30 cellular contexts compared by ENCODE assay signal in genomic region chr1:246811985-246812384, GRCh38.
"Had no signal": no experiment of that assay in that cellular context is flagged by ENCODE, and none has a peak within 500 bp of the region (broad histone marks: within the 10 kb centered on the region; RNA-seq: fewer than 3 reads in every experiment).

No MANE protein-coding gene starts in this region.

- H3K27ac ChIP-seq: esophagus muscularis mucosa, foreskin keratinocyte, gastroesophageal sphincter, VCaP had no signal

- H3K4me1 ChIP-seq: esophagus muscularis mucosa, foreskin keratinocyte, gastroesophageal sphincter had no signal

- H3K9me3 Mint-ChIP-seq: activated B cell treated with CpG ODN at 0.5 μM for 24 hours; activated CD8-positive, alpha-beta T cell treated with anti-CD3 and anti-CD28 coated beads for 36 hours; activated T-cell treated with anti-CD3 and anti-CD28 coated beads, Interleukin-2, amount 50 U/mL, for 4 hours; activated T-helper 17 cell treated with anti-CD3 and anti-CD28 coated beads, Interleukin-2, amount 50 U/mL, for 72 hours had no signal

- ATAC-seq: activated CD4-positive, CD25-positive, alpha-beta regulatory T cell treated with anti-CD3 and anti-CD28 coated beads, Interleukin-2, amount 50 U/mL, for 24 hours; activated CD8-positive, alpha-beta T cell treated with anti-CD3 and anti-CD28 coated beads for 36 hours; activated T-cell treated with anti-CD3 and anti-CD28 coated beads, Interleukin-2, amount 50 U/mL, for 4 hours; activated T-helper 17 cell treated with anti-CD3 and anti-CD28 coated beads, Interleukin-2, amount 50 U/mL, for 72 hours; effector memory CD8-positive, alpha-beta T cell; foreskin keratinocyte; gastroesophageal sphincter had no signal

- H3K4me1 Mint-ChIP-seq: activated B cell treated with CpG ODN at 0.5 μM for 24 hours had no signal

- H3K27ac Mint-ChIP-seq: activated B cell treated with CpG ODN at 0.5 μM for 24 hours; activated CD8-positive, alpha-beta T cell treated with anti-CD3 and anti-CD28 coated beads for 36 hours; activated naive CD8-positive, alpha-beta T cell; activated T-helper 17 cell treated with anti-CD3 and anti-CD28 coated beads, Interleukin-2, amount 50 U/mL, for 72 hours; effector memory CD8-positive, alpha-beta T cell had no signal

- H3K4me3 Mint-ChIP-seq: activated B cell treated with CpG ODN at 0.5 μM for 24 hours; activated CD8-positive, alpha-beta T cell treated with anti-CD3 and anti-CD28 coated beads for 36 hours; activated naive CD8-positive, alpha-beta T cell; activated T-cell treated with anti-CD3 and anti-CD28 coated beads, Interleukin-2, amount 50 U/mL, for 4 hours; activated T-helper 17 cell treated with anti-CD3 and anti-CD28 coated beads, Interleukin-2, amount 50 U/mL, for 72 hours; effector memory CD8-positive, alpha-beta T cell had no signal

- H3K36me3 ChIP-seq: esophagus muscularis mucosa, gastroesophageal sphincter had no signal

- FAIRE-seq: astrocyte, colon, TTC549 had no signal

- H3K27me3 ChIP-seq: gastroesophageal sphincter had no signal

- H3K4me3 ChIP-seq: esophagus muscularis mucosa, gastroesophageal sphincter had no signal

- DNase-seq: activated B cell treated with CpG ODN at 0.5 μM for 24 hours; activated CD4-positive, alpha-beta T cell treated with anti-CD3 and anti-CD28 coated beads for 48 hours; activated CD4-positive, alpha-beta T cell treated with anti-CD3 and anti-CD28 coated beads, Interleukin-2, amount 50 U/mL, for 1 hour; activated CD4-positive, alpha-beta T cell treated with anti-CD3 and anti-CD28 coated beads, Interleukin-2, amount 50 U/mL, for 48 hours; activated CD8-positive, alpha-beta memory T cell treated with anti-CD3 and anti-CD28 coated beads for 24 hours; activated CD8-positive, alpha-beta T cell treated with anti-CD3 and anti-CD28 coated beads for 36 hours; activated effector memory CD4-positive, alpha-beta T cell treated with Interleukin-2 at 50 U/mL for 16 hours; activated gamma-delta T cell treated with Interleukin-2 at 50 U/mL for 16 hours; activated naive CD4-positive, alpha-beta T cell treated with anti-CD3 and anti-CD28 coated beads, Interleukin-2, amount 50 U/mL, for 16 hours; activated naive CD4-positive, alpha-beta T cell treated with Interleukin-2 at 50 U/mL for 16 hours; activated T-cell treated with anti-CD3 and anti-CD28 coated beads, Interleukin-2, amount 50 U/mL, for 4 hours; amniotic stem cell; anterior cingulate cortex; caudate nucleus; cortex of kidney; dermis blood vessel endothelial cell; effector CD4-positive, alpha-beta T cell; effector memory CD8-positive, alpha-beta T cell; erythroblast; foreskin keratinocyte; T-helper 2 cell had no signal

- H3K9me3 ChIP-seq: esophagus muscularis mucosa, gastroesophageal sphincter had no signal

- H3K36me3 Mint-ChIP-seq: activated naive CD8-positive, alpha-beta T cell had no signal
